In genomic region chr10:20855398-20856038, GRCh38 we compare ENCODE assay signal across 8 cellular contexts. TPM values are rescaled to one million over a fixed set of nuclear protein-coding genes. Genes with fewer than 3 reads are reported as not detected.
DNase-seq lines count a peak whose midpoint lies in the region; ATAC-seq and TF ChIP-seq lines count a peak whose summit lies in the region.

No MANE protein-coding gene starts in this region.

- no peaks in the 10 kb centered on the region for H3K79me2 ChIP-seq in Karpas-422 (ENCODE audit: low read length)

- no peak overlapping the region for H3K27ac ChIP-seq in Karpas-422 (ENCODE audit: low read length)
- H3K27ac ChIP-seq in coronary artery, result no peak overlapping the region

- peak; percentile 22 for TF ChIP-seq CTCF in astrocyte of the cerebellum (IDR thresholded peaks at IDR 0.05; ENCODE audit: low read depth, low read length, missing control alignments)
- no peak for TF ChIP-seq CTCF in coronary artery (IDR thresholded peaks at IDR 0.05)

- H3K27me3 ChIP-seq in Karpas-422 (ENCODE audit: low read length), result no peaks in the 10 kb centered on the region

- H3K9me2 ChIP-seq in Karpas-422 (replicated peaks; ENCODE audit: insufficient read depth, low read length), result no peaks in the 10 kb centered on the region

- no peaks in the 10 kb centered on the region for H4K20me1 ChIP-seq in Karpas-422 (ENCODE audit: insufficient read depth, low read depth, low read length)

- no peak overlapping the region for H3K4me2 ChIP-seq in Karpas-422 (ENCODE audit: low read depth, low read length, poor library complexity, severe bottlenecking)

- in situ Hi-C loops in astrocyte of the cerebellum (cut with HindIII; ENCODE audit: low sequenced_read_pairs), result no loop called here

- no peak overlapping the region for H3K9ac ChIP-seq in Karpas-422 (ENCODE audit: low read length)

- DNase-seq in EH (ENCODE audit: low read depth), result peak; percentile 5
- DNase-seq in Karpas-422, result peak; percentile 58
- peak; percentile 24 for DNase-seq in astrocyte of the cerebellum (ENCODE audit: low read depth)
- DNase-seq in myocyte (ENCODE audit: low read depth), result peak; percentile 19
- DNase-seq in NCI-H345 treated with DMSO at 0.1 percent for 48 hours (lab: John Stamatoyannopoulos, UW; ENCODE audit: unreplicated experiment), result no peak
- no peak for DNase-seq in D341Med (ENCODE audit: low spot score)
- DNase-seq in coronary artery (ENCODE audit: low spot score), result no peak

- no peaks in the 10 kb centered on the region for H3K4me1 ChIP-seq in Karpas-422 (ENCODE audit: low read length)

- no peak for ATAC-seq in GM21367 (IDR thresholded peaks at IDR 0.05; ENCODE audit: unreplicated experiment)

- no peaks in the 10 kb centered on the region for H3K36me3 ChIP-seq in Karpas-422 (ENCODE audit: insufficient read depth, low read length)

- no peaks in the 10 kb centered on the region for H3K9me3 ChIP-seq in Karpas-422 (ENCODE audit: low read length)

- H3K4me3 ChIP-seq in Karpas-422 (ENCODE audit: low read length) (no peak overlapping the region), astrocyte of the cerebellum (ENCODE audit: low read depth, low read length) (no peak overlapping the region), coronary artery (no peak overlapping the region)

- no peak overlapping the region for H2AFZ ChIP-seq in Karpas-422 (ENCODE audit: low read length)

RNA-seq across cellular contexts. Expression of gene NEBL, which starts 41.6 kb away (rescaled TPM):
- not detected in 2 replicates for total RNA-seq in Karpas-422 (2014; rRNA removed; shearing (Covaris generic); ENCODE audit: low replicate concordance)
- 0.03 TPM in 1 of 2 replicates, not detected in the other for total RNA-seq in myocyte
- polyA plus RNA-seq in myocyte (2012), result 0.03 TPM

Comparison
In these comparisons a context has a peak if more than half of its experiments do, and no peak if none do; other contexts are left out.
1. DNase-seq: peak in EH (single experiment), Karpas-422 (single experiment), astrocyte of the cerebellum (single experiment) and myocyte (single experiment); none in NCI-H345 treated with DMSO at 0.1 percent for 48 hours (single experiment), D341Med (single experiment) and coronary artery (single experiment).